In the genomic region with DNA sequence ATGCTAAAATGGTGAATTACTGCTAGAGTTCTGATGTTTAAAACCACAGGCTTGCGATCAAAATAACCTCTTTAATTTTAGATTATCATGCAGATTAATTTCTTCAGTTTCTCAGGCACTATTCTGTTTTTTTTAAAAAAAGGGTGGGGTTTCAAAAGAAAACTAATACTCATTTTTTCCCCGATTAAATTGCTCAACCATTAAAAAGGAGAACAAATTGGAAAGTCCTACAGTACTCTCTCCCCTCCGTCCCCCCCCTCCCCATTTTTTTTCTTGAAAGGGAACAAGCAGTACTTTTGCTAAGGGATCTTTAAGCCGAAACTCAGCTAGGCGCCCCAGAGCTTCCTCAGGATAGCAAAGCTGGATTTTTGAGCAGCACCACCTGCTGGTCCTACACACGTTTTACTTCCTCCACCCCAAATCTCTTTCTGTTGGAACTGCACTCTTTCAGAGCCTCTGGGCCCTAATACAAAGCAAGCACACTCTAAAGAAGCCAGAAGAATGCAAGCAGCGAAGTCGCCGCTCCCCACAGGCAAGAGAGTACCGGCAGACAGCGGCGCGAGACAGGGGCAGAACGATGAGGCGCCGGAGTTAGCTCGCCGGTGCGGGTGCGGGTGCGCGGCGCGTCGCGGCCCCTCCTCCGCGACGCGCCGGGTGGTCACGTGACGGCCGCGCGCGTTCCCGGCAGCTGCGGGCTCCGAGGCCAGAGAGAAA, we compare ENCODE assay signal across 8 cellular contexts. TPM values are rescaled to one million over a fixed set of nuclear protein-coding genes. Genes with fewer than 3 reads are reported as not detected.
DNase-seq lines count a peak whose midpoint lies in the region; ATAC-seq and TF ChIP-seq lines count a peak whose summit lies in the region.

A gene with protein sequence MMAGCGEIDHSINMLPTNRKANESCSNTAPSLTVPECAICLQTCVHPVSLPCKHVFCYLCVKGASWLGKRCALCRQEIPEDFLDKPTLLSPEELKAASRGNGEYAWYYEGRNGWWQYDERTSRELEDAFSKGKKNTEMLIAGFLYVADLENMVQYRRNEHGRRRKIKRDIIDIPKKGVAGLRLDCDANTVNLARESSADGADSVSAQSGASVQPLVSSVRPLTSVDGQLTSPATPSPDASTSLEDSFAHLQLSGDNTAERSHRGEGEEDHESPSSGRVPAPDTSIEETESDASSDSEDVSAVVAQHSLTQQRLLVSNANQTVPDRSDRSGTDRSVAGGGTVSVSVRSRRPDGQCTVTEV (plus strand): TSS at position 687 of the 714 bp plus-strand sequence. CDS start 13,475 bp downstream, outside the sequence.

- H3K27me3 ChIP-seq in CD4-positive, alpha-beta T cell (ENCODE audit: control insufficient read depth, insufficient read depth, low read length), result no peaks in the 10 kb centered on the region
- H3K27me3 ChIP-seq in effector memory CD4-positive, alpha-beta T cell (replicated peaks; ENCODE audit: control insufficient read depth, insufficient read depth, low read length, poor library complexity, severe bottlenecking), result no peaks in the 10 kb centered on the region

- peak within 1 kb of the TSS; percentile 100 for H3K4me3 Mint-ChIP-seq in CD4-positive, alpha-beta T cell
- H3K4me3 Mint-ChIP-seq in activated CD8-positive, alpha-beta T cell treated with anti-CD3 and anti-CD28 coated beads for 36 hours, result peak within 1 kb of the TSS; percentile 93

- POLR2A ChIA-PET in CD4-positive, alpha-beta T cell (lab: Charles Lee), result interaction anchor here (0.5 to 2.2 kb wide), 19 partner anchors 10 to 1486 kb away, joined by 3 to 16 read pairs (median 4); a partner anchor contains a TSS
- POLR2A ChIA-PET in activated CD8-positive, alpha-beta T cell treated with anti-CD3 and anti-CD28 coated beads for 36 hours (lab: Charles Lee), result interaction anchor here (1.0 to 1.7 kb wide), 6 partner anchors 9 to 249 kb away, joined by 3 to 5 read pairs (median 4); no protein-coding TSS in a partner anchor

- peak within 1 kb of the TSS; percentile 89 for H3K27ac ChIP-seq in CD4-positive, alpha-beta T cell (ENCODE audit: low read depth, low read length)
- H3K27ac ChIP-seq in effector memory CD4-positive, alpha-beta T cell (ENCODE audit: insufficient read depth, low read length, poor library complexity, severe bottlenecking), result peak within 1 kb of the TSS; percentile 92

- intact Hi-C loops in CD4-positive, alpha-beta T cell (cut with DNase I, micrococcal nuclease), result loop anchor here (5.0 to 10.0 kb wide), 5 partner anchors 76 to 1482 kb away; a partner anchor contains a TSS
- intact Hi-C loops in activated CD8-positive, alpha-beta T cell treated with anti-CD3 and anti-CD28 coated beads for 36 hours (cut with micrococcal nuclease), result no loop called here

- H3K9me3 ChIP-seq in CD4-positive, alpha-beta T cell (ENCODE audit: control insufficient read depth, low read length), result no peaks in the 10 kb centered on the region
- no peaks in the 10 kb centered on the region for H3K9me3 ChIP-seq in effector memory CD4-positive, alpha-beta T cell (ENCODE audit: control insufficient read depth, low read length)

- peak; percentile 71 for TF ChIP-seq CTCF in CD4-positive, alpha-beta T cell (IDR thresholded peaks at IDR 0.05)
- TF ChIP-seq CTCF in activated CD8-positive, alpha-beta T cell treated with anti-CD3 and anti-CD28 coated beads for 36 hours (IDR thresholded peaks at IDR 0.05), result peak; percentile 84

- no peaks in the 10 kb centered on the region for H3K9me3 Mint-ChIP-seq in CD4-positive, alpha-beta T cell
- no peaks in the 10 kb centered on the region for H3K9me3 Mint-ChIP-seq in activated CD8-positive, alpha-beta T cell treated with anti-CD3 and anti-CD28 coated beads for 36 hours

- H3K27me3 Mint-ChIP-seq in CD4-positive, alpha-beta T cell, result no peaks in the 10 kb centered on the region
- no peaks in the 10 kb centered on the region for H3K27me3 Mint-ChIP-seq in activated CD8-positive, alpha-beta T cell treated with anti-CD3 and anti-CD28 coated beads for 36 hours

- H3K36me3 ChIP-seq in effector memory CD4-positive, alpha-beta T cell (ENCODE audit: control insufficient read depth, insufficient read depth, low read length), result no peaks in the 10 kb centered on the region

- peak within 1 kb of the TSS; percentile 98 for H3K4me3 ChIP-seq in effector memory CD4-positive, alpha-beta T cell (ENCODE audit: insufficient read depth, low read depth, low read length, poor library complexity, severe bottlenecking)

- peaks cover 3% of the 10 kb centered on the region for H3K4me1 ChIP-seq in effector memory CD4-positive, alpha-beta T cell (ENCODE audit: control insufficient read depth, insufficient read depth, low read length, poor library complexity, severe bottlenecking)

- peak; percentile 74 for ATAC-seq in CD4-positive, alpha-beta T cell (ENCODE audit: poor library complexity)
- ATAC-seq in GM19438 (IDR thresholded peaks at IDR 0.05; ENCODE audit: low read depth, unreplicated experiment) (peak; percentile 79), HG03571 (IDR thresholded peaks at IDR 0.05; ENCODE audit: unreplicated experiment) (peak; percentile 87)
- ATAC-seq in activated CD8-positive, alpha-beta T cell treated with anti-CD3 and anti-CD28 coated beads for 36 hours, result peak; percentile 76

- H3K36me3 Mint-ChIP-seq in CD4-positive, alpha-beta T cell (ENCODE audit: low read depth), result peaks cover 11% of the 10 kb centered on the region
- H3K36me3 Mint-ChIP-seq in activated CD8-positive, alpha-beta T cell treated with anti-CD3 and anti-CD28 coated beads for 36 hours (ENCODE audit: low read depth), result peaks cover 7% of the 10 kb centered on the region

- peaks cover 50% of the 10 kb centered on the region for H3K4me1 Mint-ChIP-seq in CD4-positive, alpha-beta T cell (ENCODE audit: low read depth)
- H3K4me1 Mint-ChIP-seq in activated CD8-positive, alpha-beta T cell treated with anti-CD3 and anti-CD28 coated beads for 36 hours (ENCODE audit: low read depth), result peaks cover 30% of the 10 kb centered on the region

- CTCF ChIA-PET in CD4-positive, alpha-beta T cell (lab: Charles Lee), result interaction anchor here (0.6 to 2.0 kb wide), 19 partner anchors 9 to 1521 kb away, joined by 3 to 15 read pairs (median 5); a partner anchor contains a TSS
- CTCF ChIA-PET in activated CD8-positive, alpha-beta T cell treated with anti-CD3 and anti-CD28 coated beads for 36 hours (lab: Charles Lee), result interaction anchor here (0.6 to 2.8 kb wide), 23 partner anchors 9 to 250 kb away, joined by 3 to 22 read pairs (median 5); a partner anchor contains a TSS

- peak within 1 kb of the TSS; percentile 96 for H3K27ac Mint-ChIP-seq in CD4-positive, alpha-beta T cell
- H3K27ac Mint-ChIP-seq in activated CD8-positive, alpha-beta T cell treated with anti-CD3 and anti-CD28 coated beads for 36 hours, result peak within 1 kb of the TSS; percentile 100

- DNase-seq in CD4-positive, alpha-beta T cell, result peak; percentile 35 to 74 (median 60)
- DNase-seq in NCI-H748 treated with DMSO at 0.1 percent for 48 hours (lab: John Stamatoyannopoulos, UW), result peak; percentile 92
- peak; percentile 73 for DNase-seq in activated CD8-positive, alpha-beta T cell treated with anti-CD3 and anti-CD28 coated beads for 36 hours
- DNase-seq in effector memory CD4-positive, alpha-beta T cell, result peak; percentile 39 to 60 (median 57)
- peak; percentile 85 to 86 for DNase-seq in lung microvascular endothelial cell (ENCODE audit: low read depth in 2 of 2)
- peak; percentile 34 to 55 (median 54) for DNase-seq in stimulated activated CD4-positive, alpha-beta T cell treated with anti-CD3 and anti-CD28 coated beads, TNF-alpha, amount 100 ng/mL, for 4 hours (ENCODE audit: low read depth in 3 of 3)

RNA-seq across cellular contexts. Expression of the gene that starts here (rescaled TPM):
- total RNA-seq in CD4-positive, alpha-beta T cell, result 10 to 100 TPM; 12.5 to 14.1 TPM
- 10 to 100 TPM; 12.5 to 13.2 TPM for total RNA-seq in activated CD8-positive, alpha-beta T cell treated with anti-CD3 and anti-CD28 coated beads for 36 hours
- 25.7 and 33.9 TPM in 2 replicates for total RNA-seq in lung microvascular endothelial cell

Comparison
In these comparisons a context has a peak if more than half of its experiments do, and no peak if none do; other contexts are left out.
1. Peak in every context shown above with its lines: DNase-seq, ATAC-seq, H3K4me3 ChIP-seq and H3K27ac ChIP-seq.